Comparison of ENCODE assay signal across 1 cellular context in the genomic region with DNA sequence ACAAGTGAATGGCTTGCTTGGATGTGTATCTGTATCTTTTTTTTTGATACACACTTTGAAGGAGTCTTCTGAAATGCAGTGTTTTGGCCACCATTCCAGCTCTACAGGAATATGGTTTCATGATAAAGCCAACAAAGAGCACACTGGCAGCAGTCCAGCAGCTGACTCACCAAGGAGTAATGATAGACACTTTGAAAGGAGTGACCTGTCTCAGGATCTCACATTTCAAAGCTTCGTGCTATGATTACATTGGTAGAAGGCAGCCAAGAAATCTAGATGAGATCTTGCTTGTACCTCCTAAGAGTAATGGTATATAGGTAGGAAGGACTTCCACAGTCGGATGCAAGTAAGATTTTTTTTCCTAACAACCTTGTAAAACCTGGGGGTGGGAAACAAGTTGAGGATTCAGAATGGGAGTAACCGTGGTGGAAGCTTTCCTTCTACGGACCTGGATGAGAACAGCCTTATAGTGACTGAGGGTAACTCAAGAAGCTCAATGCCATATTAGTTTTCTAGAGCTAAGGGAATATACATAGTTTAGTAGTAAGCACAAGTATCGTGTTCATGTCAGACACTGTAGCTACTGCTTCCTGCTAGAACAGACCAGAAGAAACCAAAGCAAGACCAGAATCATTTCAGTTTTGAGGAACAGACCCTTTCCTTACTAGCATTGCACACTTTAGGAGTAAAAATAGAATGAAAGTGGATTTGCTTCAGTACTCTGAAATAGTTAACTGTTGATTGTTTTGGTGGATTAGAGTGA.
TF ChIP-seq lines count a peak whose summit lies in the region.

No MANE protein-coding gene starts in this region.

TF ChIP-seq in HEK293, 187 proteins besides CTCF, POLR2A, EP300 and RAD21 (continued from another document and continues in another):
- TF ChIP-seq, protein P1, sequence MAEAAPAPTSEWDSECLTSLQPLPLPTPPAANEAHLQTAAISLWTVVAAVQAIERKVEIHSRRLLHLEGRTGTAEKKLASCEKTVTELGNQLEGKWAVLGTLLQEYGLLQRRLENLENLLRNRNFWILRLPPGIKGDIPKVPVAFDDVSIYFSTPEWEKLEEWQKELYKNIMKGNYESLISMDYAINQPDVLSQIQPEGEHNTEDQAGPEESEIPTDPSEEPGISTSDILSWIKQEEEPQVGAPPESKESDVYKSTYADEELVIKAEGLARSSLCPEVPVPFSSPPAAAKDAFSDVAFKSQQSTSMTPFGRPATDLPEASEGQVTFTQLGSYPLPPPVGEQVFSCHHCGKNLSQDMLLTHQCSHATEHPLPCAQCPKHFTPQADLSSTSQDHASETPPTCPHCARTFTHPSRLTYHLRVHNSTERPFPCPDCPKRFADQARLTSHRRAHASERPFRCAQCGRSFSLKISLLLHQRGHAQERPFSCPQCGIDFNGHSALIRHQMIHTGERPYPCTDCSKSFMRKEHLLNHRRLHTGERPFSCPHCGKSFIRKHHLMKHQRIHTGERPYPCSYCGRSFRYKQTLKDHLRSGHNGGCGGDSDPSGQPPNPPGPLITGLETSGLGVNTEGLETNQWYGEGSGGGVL (tag by site-specific recombination; IDR thresholded peaks at IDR 0.05) = no peak
- peak; percentile 90; the same call in 1 of the 2 replicates for TF ChIP-seq BCL11A (tag by site-specific recombination; IDR thresholded peaks at IDR 0.05; ENCODE audit: low read depth)
- TF ChIP-seq ZNF335 (tag by site-specific recombination; conservative IDR thresholded peaks at IDR 0.05) = no peak
- TF ChIP-seq ZNF221 (tag by site-specific recombination; IDR thresholded peaks at IDR 0.05; ENCODE audit: borderline replicate concordance) = no peak
- TF ChIP-seq SETDB1 (IDR thresholded peaks at IDR 0.05; ENCODE audit: insufficient read length, low read length) = peak; percentile 32
- peak; percentile 74; the same call in 1 of the 2 replicates for TF ChIP-seq KLF10 (tag by site-specific recombination; IDR thresholded peaks at IDR 0.05)
- no peak for TF ChIP-seq ZNF426 (tag by site-specific recombination; IDR thresholded peaks at IDR 0.05)
- TF ChIP-seq TRIM28 (IDR thresholded peaks at IDR 0.05; ENCODE audit: borderline replicate concordance, low read length) = peak; percentile 99
- TF ChIP-seq, protein P2, sequence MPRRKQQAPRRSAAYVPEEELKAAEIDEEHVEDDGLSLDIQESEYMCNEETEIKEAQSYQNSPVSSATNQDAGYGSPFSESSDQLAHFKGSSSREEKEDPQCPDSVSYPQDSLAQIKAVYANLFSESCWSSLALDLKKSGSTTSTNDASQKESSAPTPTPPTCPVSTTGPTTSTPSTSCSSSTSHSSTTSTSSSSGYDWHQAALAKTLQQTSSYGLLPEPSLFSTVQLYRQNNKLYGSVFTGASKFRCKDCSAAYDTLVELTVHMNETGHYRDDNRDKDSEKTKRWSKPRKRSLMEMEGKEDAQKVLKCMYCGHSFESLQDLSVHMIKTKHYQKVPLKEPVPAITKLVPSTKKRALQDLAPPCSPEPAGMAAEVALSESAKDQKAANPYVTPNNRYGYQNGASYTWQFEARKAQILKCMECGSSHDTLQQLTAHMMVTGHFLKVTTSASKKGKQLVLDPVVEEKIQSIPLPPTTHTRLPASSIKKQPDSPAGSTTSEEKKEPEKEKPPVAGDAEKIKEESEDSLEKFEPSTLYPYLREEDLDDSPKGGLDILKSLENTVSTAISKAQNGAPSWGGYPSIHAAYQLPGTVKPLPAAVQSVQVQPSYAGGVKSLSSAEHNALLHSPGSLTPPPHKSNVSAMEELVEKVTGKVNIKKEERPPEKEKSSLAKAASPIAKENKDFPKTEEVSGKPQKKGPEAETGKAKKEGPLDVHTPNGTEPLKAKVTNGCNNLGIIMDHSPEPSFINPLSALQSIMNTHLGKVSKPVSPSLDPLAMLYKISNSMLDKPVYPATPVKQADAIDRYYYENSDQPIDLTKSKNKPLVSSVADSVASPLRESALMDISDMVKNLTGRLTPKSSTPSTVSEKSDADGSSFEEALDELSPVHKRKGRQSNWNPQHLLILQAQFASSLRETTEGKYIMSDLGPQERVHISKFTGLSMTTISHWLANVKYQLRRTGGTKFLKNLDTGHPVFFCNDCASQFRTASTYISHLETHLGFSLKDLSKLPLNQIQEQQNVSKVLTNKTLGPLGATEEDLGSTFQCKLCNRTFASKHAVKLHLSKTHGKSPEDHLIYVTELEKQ (tag by site-specific recombination; IDR thresholded peaks at IDR 0.05; ENCODE audit: borderline replicate concordance) = peak; percentile 91
- TF ChIP-seq KLF9 (tag by site-specific recombination; IDR thresholded peaks at IDR 0.05; ENCODE audit: low read depth) = no peak
- no peak for TF ChIP-seq ZNF677 (tag by site-specific recombination; IDR thresholded peaks at IDR 0.05)
- peak; percentile 41; the same call in 1 of the 2 replicates for TF ChIP-seq ZNF394 (tag by site-specific recombination; IDR thresholded peaks at IDR 0.05; ENCODE audit: borderline replicate concordance)
- TF ChIP-seq FEZF1 (tag by site-specific recombination; IDR thresholded peaks at IDR 0.05) = peak; percentile 58; the same call in 1 of the 2 replicates
- TF ChIP-seq ZSCAN30 (tag by site-specific recombination; IDR thresholded peaks at IDR 0.05) = peak; percentile 81; the same call in 1 of the 2 replicates
- TF ChIP-seq ZNF37A (tag by site-specific recombination; IDR thresholded peaks at IDR 0.05) = no peak
- 0 out of 2 replicates have a peak, but pooled peaks have one; percentile 27 for TF ChIP-seq OVOL3 (tag by site-specific recombination; IDR thresholded peaks at IDR 0.05)
- peak; percentile 94 for TF ChIP-seq ZNF660 (tag by site-specific recombination; IDR thresholded peaks at IDR 0.05)
- TF ChIP-seq, protein P3, sequence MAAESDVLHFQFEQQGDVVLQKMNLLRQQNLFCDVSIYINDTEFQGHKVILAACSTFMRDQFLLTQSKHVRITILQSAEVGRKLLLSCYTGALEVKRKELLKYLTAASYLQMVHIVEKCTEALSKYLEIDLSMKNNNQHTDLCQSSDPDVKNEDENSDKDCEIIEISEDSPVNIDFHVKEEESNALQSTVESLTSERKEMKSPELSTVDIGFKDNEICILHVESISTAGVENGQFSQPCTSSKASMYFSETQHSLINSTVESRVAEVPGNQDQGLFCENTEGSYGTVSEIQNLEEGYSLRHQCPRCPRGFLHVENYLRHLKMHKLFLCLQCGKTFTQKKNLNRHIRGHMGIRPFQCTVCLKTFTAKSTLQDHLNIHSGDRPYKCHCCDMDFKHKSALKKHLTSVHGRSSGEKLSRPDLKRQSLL (tag by site-specific recombination; IDR thresholded peaks at IDR 0.05) = peak; percentile 65
- TF ChIP-seq ZNF791 (tag by site-specific recombination; IDR thresholded peaks at IDR 0.05) = no peak
- TF ChIP-seq, protein P4, sequence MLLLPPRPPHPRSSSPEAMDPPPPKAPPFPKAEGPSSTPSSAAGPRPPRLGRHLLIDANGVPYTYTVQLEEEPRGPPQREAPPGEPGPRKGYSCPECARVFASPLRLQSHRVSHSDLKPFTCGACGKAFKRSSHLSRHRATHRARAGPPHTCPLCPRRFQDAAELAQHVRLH (tag by site-specific recombination; IDR thresholded peaks at IDR 0.05) = peak; percentile 54
- TF ChIP-seq KLF8 (tag by site-specific recombination; IDR thresholded peaks at IDR 0.05) = peak; percentile 52; the same call in 1 of the 2 replicates
- TF ChIP-seq, protein P5, sequence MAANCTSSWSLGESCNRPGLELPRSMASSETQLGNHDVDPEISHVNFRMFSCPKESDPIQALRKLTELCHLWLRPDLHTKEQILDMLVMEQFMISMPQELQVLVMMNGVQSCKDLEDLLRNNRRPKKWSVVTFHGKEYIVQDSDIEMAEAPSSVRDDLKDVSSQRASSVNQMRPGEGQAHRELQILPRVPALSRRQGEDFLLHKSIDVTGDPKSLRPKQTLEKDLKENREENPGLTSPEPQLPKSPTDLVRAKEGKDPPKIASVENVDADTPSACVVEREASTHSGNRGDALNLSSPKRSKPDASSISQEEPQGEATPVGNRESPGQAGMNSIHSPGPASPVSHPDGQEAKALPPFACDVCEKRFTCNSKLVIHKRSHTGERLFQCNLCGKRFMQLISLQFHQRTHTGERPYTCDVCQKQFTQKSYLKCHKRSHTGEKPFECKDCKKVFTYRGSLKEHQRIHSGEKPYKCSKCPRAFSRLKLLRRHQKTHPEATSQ (tag by site-specific recombination; IDR thresholded peaks at IDR 0.05) = no peak
- no peak for TF ChIP-seq ZNF48 (tag by site-specific recombination; IDR thresholded peaks at IDR 0.05)
- TF ChIP-seq ZNF510 (tag by site-specific recombination; IDR thresholded peaks at IDR 0.05; ENCODE audit: insufficient replicate concordance) = no peak
- no peak for TF ChIP-seq ZNF529 (tag by site-specific recombination; IDR thresholded peaks at IDR 0.05; ENCODE audit: insufficient replicate concordance)
- TF ChIP-seq, protein P6, sequence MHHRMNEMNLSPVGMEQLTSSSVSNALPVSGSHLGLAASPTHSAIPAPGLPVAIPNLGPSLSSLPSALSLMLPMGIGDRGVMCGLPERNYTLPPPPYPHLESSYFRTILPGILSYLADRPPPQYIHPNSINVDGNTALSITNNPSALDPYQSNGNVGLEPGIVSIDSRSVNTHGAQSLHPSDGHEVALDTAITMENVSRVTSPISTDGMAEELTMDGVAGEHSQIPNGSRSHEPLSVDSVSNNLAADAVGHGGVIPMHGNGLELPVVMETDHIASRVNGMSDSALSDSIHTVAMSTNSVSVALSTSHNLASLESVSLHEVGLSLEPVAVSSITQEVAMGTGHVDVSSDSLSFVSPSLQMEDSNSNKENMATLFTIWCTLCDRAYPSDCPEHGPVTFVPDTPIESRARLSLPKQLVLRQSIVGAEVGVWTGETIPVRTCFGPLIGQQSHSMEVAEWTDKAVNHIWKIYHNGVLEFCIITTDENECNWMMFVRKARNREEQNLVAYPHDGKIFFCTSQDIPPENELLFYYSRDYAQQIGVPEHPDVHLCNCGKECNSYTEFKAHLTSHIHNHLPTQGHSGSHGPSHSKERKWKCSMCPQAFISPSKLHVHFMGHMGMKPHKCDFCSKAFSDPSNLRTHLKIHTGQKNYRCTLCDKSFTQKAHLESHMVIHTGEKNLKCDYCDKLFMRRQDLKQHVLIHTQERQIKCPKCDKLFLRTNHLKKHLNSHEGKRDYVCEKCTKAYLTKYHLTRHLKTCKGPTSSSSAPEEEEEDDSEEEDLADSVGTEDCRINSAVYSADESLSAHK (tag by site-specific recombination; IDR thresholded peaks at IDR 0.05) = peak; percentile 60; the same call in 1 of the 2 replicates
- no peak for TF ChIP-seq ZFP37 (tag by site-specific recombination; IDR thresholded peaks at IDR 0.05)
- no peak for TF ChIP-seq ZNF837 (tag by site-specific recombination; IDR thresholded peaks at IDR 0.05)
- TF ChIP-seq ZNF544 (tag by site-specific recombination; IDR thresholded peaks at IDR 0.05) = no peak
- TF ChIP-seq SCRT2 (tag by site-specific recombination; IDR thresholded peaks at IDR 0.05) = peak; percentile 68
- peak; percentile 50; the same call in 1 of the 2 replicates for TF ChIP-seq ZBTB21 (tag by site-specific recombination; IDR thresholded peaks at IDR 0.05)
- no peak for TF ChIP-seq ZNF133 (tag by site-specific recombination; IDR thresholded peaks at IDR 0.05)
- peak; percentile 89 for TF ChIP-seq ZBTB17 (tag by site-specific recombination; IDR thresholded peaks at IDR 0.05)
- no peak for TF ChIP-seq ZNF16 (tag by site-specific recombination; IDR thresholded peaks at IDR 0.05; ENCODE audit: low read depth)
- TF ChIP-seq TCF7L2 (IDR thresholded peaks at IDR 0.05; ENCODE audit: borderline replicate concordance, low read depth, low read length) = peak; percentile 95
- TF ChIP-seq, protein P7, sequence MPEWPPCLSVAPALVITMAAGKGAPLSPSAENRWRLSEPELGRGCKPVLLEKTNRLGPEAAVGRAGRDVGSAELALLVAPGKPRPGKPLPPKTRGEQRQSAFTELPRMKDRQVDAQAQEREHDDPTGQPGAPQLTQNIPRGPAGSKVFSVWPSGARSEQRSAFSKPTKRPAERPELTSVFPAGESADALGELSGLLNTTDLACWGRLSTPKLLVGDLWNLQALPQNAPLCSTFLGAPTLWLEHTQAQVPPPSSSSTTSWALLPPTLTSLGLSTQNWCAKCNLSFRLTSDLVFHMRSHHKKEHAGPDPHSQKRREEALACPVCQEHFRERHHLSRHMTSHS (tag by site-specific recombination; IDR thresholded peaks at IDR 0.05) = no peak
- no peak for TF ChIP-seq YY2 (tag by site-specific recombination; IDR thresholded peaks at IDR 0.05)
- TF ChIP-seq, protein P8, sequence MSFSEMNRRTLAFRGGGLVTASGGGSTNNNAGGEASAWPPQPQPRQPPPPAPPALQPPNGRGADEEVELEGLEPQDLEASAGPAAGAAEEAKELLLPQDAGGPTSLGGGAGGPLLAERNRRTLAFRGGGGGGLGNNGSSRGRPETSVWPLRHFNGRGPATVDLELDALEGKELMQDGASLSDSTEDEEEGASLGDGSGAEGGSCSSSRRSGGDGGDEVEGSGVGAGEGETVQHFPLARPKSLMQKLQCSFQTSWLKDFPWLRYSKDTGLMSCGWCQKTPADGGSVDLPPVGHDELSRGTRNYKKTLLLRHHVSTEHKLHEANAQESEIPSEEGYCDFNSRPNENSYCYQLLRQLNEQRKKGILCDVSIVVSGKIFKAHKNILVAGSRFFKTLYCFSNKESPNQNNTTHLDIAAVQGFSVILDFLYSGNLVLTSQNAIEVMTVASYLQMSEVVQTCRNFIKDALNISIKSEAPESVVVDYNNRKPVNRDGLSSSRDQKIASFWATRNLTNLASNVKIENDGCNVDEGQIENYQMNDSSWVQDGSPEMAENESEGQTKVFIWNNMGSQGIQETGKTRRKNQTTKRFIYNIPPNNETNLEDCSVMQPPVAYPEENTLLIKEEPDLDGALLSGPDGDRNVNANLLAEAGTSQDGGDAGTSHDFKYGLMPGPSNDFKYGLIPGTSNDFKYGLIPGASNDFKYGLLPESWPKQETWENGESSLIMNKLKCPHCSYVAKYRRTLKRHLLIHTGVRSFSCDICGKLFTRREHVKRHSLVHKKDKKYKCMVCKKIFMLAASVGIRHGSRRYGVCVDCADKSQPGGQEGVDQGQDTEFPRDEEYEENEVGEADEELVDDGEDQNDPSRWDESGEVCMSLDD (tag by site-specific recombination; IDR thresholded peaks at IDR 0.05) = no peak
- TF ChIP-seq, protein P9, sequence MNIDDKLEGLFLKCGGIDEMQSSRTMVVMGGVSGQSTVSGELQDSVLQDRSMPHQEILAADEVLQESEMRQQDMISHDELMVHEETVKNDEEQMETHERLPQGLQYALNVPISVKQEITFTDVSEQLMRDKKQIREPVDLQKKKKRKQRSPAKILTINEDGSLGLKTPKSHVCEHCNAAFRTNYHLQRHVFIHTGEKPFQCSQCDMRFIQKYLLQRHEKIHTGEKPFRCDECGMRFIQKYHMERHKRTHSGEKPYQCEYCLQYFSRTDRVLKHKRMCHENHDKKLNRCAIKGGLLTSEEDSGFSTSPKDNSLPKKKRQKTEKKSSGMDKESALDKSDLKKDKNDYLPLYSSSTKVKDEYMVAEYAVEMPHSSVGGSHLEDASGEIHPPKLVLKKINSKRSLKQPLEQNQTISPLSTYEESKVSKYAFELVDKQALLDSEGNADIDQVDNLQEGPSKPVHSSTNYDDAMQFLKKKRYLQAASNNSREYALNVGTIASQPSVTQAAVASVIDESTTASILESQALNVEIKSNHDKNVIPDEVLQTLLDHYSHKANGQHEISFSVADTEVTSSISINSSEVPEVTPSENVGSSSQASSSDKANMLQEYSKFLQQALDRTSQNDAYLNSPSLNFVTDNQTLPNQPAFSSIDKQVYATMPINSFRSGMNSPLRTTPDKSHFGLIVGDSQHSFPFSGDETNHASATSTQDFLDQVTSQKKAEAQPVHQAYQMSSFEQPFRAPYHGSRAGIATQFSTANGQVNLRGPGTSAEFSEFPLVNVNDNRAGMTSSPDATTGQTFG (tag by site-specific recombination; IDR thresholded peaks at IDR 0.05; ENCODE audit: borderline replicate concordance) = no peak
- TF ChIP-seq ZNF266 (tag by site-specific recombination; IDR thresholded peaks at IDR 0.05; ENCODE audit: low read depth) = no peak
